In genomic region chr20:17822039-17822438, GRCh38 we compare ENCODE assay signal across 9 cellular contexts.
A peak's percentile ranks its signal among the peaks of the same experiment; 100 is the strongest.
DNase-seq lines count a peak whose midpoint lies in the region; FAIRE-seq and TF ChIP-seq lines count a peak whose summit lies in the region.
"Had no signal": no experiment of that assay in that cellular context is flagged by ENCODE, and none has a peak within 500 bp of the region (broad histone marks: within the 10 kb centered on the region; RNA-seq: fewer than 3 reads in every experiment).

No MANE protein-coding gene starts in this region.

- TF ChIP-seq CTCF in kidney (IDR thresholded peaks at IDR 0.05; ENCODE audit: borderline replicate concordance, extremely low read depth, insufficient read depth), result no peak
- no peak for TF ChIP-seq CTCF in testis (IDR thresholded peaks at IDR 0.05)

- H3K4me3 ChIP-seq in kidney (ENCODE audit: low read length in 2 of 2) (no peak overlapping the region), testis (no peak overlapping the region)
- H3K4me3 ChIP-seq: ovary had no signal

- no peak overlapping the region for H3K9ac ChIP-seq in kidney (ENCODE audit: low read length in 2 of 2)

- H3K9me3 ChIP-seq in kidney (ENCODE audit: control insufficient read depth in 1 of 2, low read length in 2 of 2), result no peaks in the 10 kb centered on the region
- H3K9me3 ChIP-seq in testis, result no peaks in the 10 kb centered on the region
- H3K9me3 ChIP-seq: ovary had no signal

- peak; percentile 54 for DNase-seq in HT-29 (ENCODE audit: low spot score)
- peak; percentile 92 for DNase-seq in amniotic epithelial cell (ENCODE audit: low read depth)
- no peak for DNase-seq in kidney
- peak; percentile 59 for DNase-seq in stromal cell of bone marrow (ENCODE audit: low read depth)
- DNase-seq in GM19238 (ENCODE audit: insufficient read length, low spot score), result no peak
- no peak for DNase-seq in testis
- DNase-seq in DMS153 treated with DMSO at 0.1 percent for 48 hours (lab: John Stamatoyannopoulos, UW; ENCODE audit: unreplicated experiment), result no peak
- DNase-seq: activated effector memory CD4-positive, alpha-beta T cell treated with anti-CD3 and anti-CD28 coated beads, Interleukin-2, amount 50 U/mL, for 16 hours had no signal

- H3K36me3 ChIP-seq in kidney (ENCODE audit: control insufficient read depth in 1 of 2, insufficient read depth in 2 of 2, low read length in 2 of 2), result no peaks in the 10 kb centered on the region
- no peaks in the 10 kb centered on the region for H3K36me3 ChIP-seq in testis (ENCODE audit: low read depth, missing control alignments)
- H3K36me3 ChIP-seq: ovary had no signal

- H3K4me1 ChIP-seq in kidney (ENCODE audit: control insufficient read depth in 1 of 2, insufficient read depth in 1 of 2, low read depth in 1 of 2, low read length in 2 of 2) (peaks cover 4 to 5% of the 10 kb centered on the region in 2 donors), testis (no peaks in the 10 kb centered on the region)

- no peaks in the 10 kb centered on the region for H3K27me3 ChIP-seq in testis
- H3K27me3 ChIP-seq: ovary had no signal

- TF ChIP-seq POLR2A in testis (IDR thresholded peaks at IDR 0.05), result no peak

- 65 to 67% methylated on average over 5 of the region's 5 CpGs for WGBS in testis, 2 donors

- peak overlapping the region; percentile 26 to 56 for H3K27ac ChIP-seq in kidney (ENCODE audit: low read depth in 2 of 2, low read length in 2 of 2)
- no peak overlapping the region for H3K27ac ChIP-seq in testis

- no peak for FAIRE-seq in kidney (lab: Jason Lieb, UNC)

- intact Hi-C loops in kidney (cut with DNase I) (no loop called here), testis (cut with DNase I; ENCODE audit: low total_unique reads) (no loop called here)

Comparison
In these comparisons a context has a peak if more than half of its experiments do, and no peak if none do; other contexts are left out.
1. DNase-seq: peak in HT-29 (single experiment), amniotic epithelial cell (single experiment) and stromal cell of bone marrow (single experiment); none in kidney (single experiment), GM19238 (single experiment), testis (single experiment) and DMS153 treated with DMSO at 0.1 percent for 48 hours (single experiment).
2. H3K27ac ChIP-seq: peak in kidney (2 of 2); none in testis (0 of 2).